Comparison of ENCODE assay signal across 11 cellular contexts in the genomic region with DNA sequence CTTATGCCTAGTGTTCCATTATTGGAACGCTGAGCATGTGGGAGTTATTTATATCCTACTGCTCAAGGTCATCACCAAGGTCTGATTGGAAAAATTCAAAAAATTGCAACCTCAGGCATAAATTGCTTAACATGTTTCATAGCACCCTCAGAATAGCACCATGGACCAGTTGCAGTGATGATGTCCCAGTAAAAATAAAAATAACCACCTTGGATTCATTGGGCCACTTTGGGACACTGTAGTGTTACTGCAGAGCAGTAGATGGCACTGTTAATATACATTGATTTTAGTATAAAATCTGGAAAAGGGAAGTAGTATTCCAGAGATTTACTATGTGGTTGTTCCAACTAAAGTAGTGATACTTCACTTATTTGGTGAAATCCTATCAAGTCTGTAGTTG. TPM values are rescaled to one million over a fixed set of nuclear protein-coding genes. Genes with fewer than 3 reads are reported as not detected.
DNase-seq lines count a peak whose midpoint lies in the region; ATAC-seq, FAIRE-seq and TF ChIP-seq lines count a peak whose summit lies in the region.
"Had no signal": no experiment of that assay in that cellular context is flagged by ENCODE, and none has a peak within 500 bp of the region (broad histone marks: within the 10 kb centered on the region; RNA-seq: fewer than 3 reads in every experiment).

No MANE protein-coding gene starts in this region.

- H2BK20ac ChIP-seq in H1 (ENCODE audit: low read length) = no peak overlapping the region

- no peak for FAIRE-seq in H1 (lab: Jason Lieb, UNC)

- H3K23me2 ChIP-seq in H1 (ENCODE audit: low read depth, low read length) = no peaks in the 10 kb centered on the region

- no peak overlapping the region for H3K4ac ChIP-seq in H1 (replicated peaks; ENCODE audit: insufficient read length, low read depth, low read length)

- H3K4me3 ChIP-seq in H1 (ENCODE audit: extremely low read depth in 1 of 4, insufficient read depth in 2 of 4, low read depth in 3 of 4, low read length in 4 of 4) (no peak overlapping the region), thyroid gland (replicated peaks in 1 of 3) (no peak overlapping the region)

- no peak overlapping the region for H2BK120ac ChIP-seq in H1 (replicated peaks; ENCODE audit: low read depth, low read length)

- DNase-seq in NCI-H82 (lab: John Stamatoyannopoulos, UW) (peak; percentile 5), NCI-H82 treated with DMSO at 0.1 percent for 48 hours (lab: John Stamatoyannopoulos, UW; ENCODE audit: unreplicated experiment) (no peak), NCI-H460 (ENCODE audit: extremely low read depth, low read depth) (peak; percentile 15), H1 (ENCODE audit: low read depth in 1 of 2, low spot score in 2 of 2) (no peak), thyroid gland (no peak), AG20443 (ENCODE audit: low spot score) (no peak), midbrain (lab: John Stamatoyannopoulos, UW) (no peak), left cardiac atrium (no peak)
- DNase-seq: activated CD4-positive, CD25-positive, alpha-beta regulatory T cell; CD8-positive, alpha-beta memory T cell had no signal

- H3K4me1 ChIP-seq in H1 (replicated peaks in 1 of 4; ENCODE audit: control insufficient read depth in 3 of 4, insufficient read depth in 4 of 4, low read length in 3 of 4) (no peaks in the 10 kb centered on the region), thyroid gland (peaks cover 0 to 4% of the 10 kb centered on the region in 2 donors)

- no peaks in the 10 kb centered on the region for H3K36me3 ChIP-seq in H1 (ENCODE audit: control insufficient read depth in 2 of 4, insufficient read depth in 4 of 4, low read length in 3 of 4)
- H3K36me3 ChIP-seq in thyroid gland = no peaks in the 10 kb centered on the region

- H4K91ac ChIP-seq in H1 (replicated peaks; ENCODE audit: insufficient read length, low read length) = no peak overlapping the region

- H3K4me2 ChIP-seq in H1 (ENCODE audit: insufficient read depth in 1 of 2, low read depth in 2 of 2, low read length in 2 of 2) = no peak overlapping the region

- H2BK12ac ChIP-seq in H1 (ENCODE audit: low read depth, low read length) = no peak overlapping the region

- no peak overlapping the region for H2AFZ ChIP-seq in H1 (ENCODE audit: low read length)

- no peak for ATAC-seq in left cardiac atrium

- no peak overlapping the region for H2BK5ac ChIP-seq in H1 (ENCODE audit: low read depth, low read length)

- no peak overlapping the region for H4K8ac ChIP-seq in H1 (ENCODE audit: extremely low read depth, insufficient read depth, low read length)

- H3K18ac ChIP-seq in H1 (ENCODE audit: extremely low read depth, low read length) = no peak overlapping the region

- CTCF ChIA-PET in H1 (lab: Charles Lee; ENCODE audit: partially characterized antibody) = interaction anchor here (1.7 to 3.4 kb wide), 3 partner anchors 136 to 308 kb away, joined by 3 to 19 read pairs (median 5); no protein-coding TSS in a partner anchor

- H3K56ac ChIP-seq in H1 (replicated peaks; ENCODE audit: insufficient read length, low read depth, low read length) = no peak overlapping the region

- POLR2A ChIA-PET in H1 (lab: Charles Lee; ENCODE audit: partially characterized antibody) = no interaction called here

- TF ChIP-seq EP300 in H1 (IDR thresholded peaks at IDR 0.05; ENCODE audit: borderline replicate concordance in 1 of 2, low read depth in 2 of 2, low read length in 2 of 2) = no peak

- no peaks in the 10 kb centered on the region for H3K79me2 ChIP-seq in H1 (ENCODE audit: control insufficient read depth in 1 of 2, insufficient read depth in 2 of 2, low read length in 2 of 2)

- no peak overlapping the region for H3K9ac ChIP-seq in H1 (replicated peaks in 1 of 4; ENCODE audit: extremely low read depth in 1 of 4, low read depth in 3 of 4, low read length in 3 of 4)

- no peaks in the 10 kb centered on the region for H3K27me3 ChIP-seq in H1 (replicated peaks in 1 of 4; ENCODE audit: control insufficient read depth in 3 of 4, extremely low read depth in 1 of 4, insufficient read depth in 3 of 4, low read length in 3 of 4)
- H3K27me3 ChIP-seq in thyroid gland = no peaks in the 10 kb centered on the region

- no peak overlapping the region for H2AK5ac ChIP-seq in H1 (ENCODE audit: low read depth, low read length)

- peak in 2 of 3 experiments; percentile 46 to 48; a peak in 2 of 4 replicates for TF ChIP-seq CTCF in H1 (IDR thresholded peaks at IDR 0.05; ENCODE audit: control extremely low read depth in 1 of 3, insufficient read depth in 1 of 3, low read depth in 1 of 3, low read length in 3 of 3)
- peak in 4 of 6 experiments; percentile 53 to 65 (median 61) for TF ChIP-seq CTCF in thyroid gland (IDR thresholded peaks at IDR 0.05)

- no peak overlapping the region for H3K27ac ChIP-seq in H1 (ENCODE audit: low read depth, low read length)
- no peak overlapping the region for H3K27ac ChIP-seq in thyroid gland
- H3K27ac ChIP-seq: HL-60 had no signal

- intact Hi-C loops in thyroid gland (cut with DNase I) (no loop called here), left cardiac atrium (cut with DNase I) (no loop called here)

- no peak overlapping the region for H3K23ac ChIP-seq in H1 (ENCODE audit: insufficient read length)

- no peaks in the 10 kb centered on the region for H4K20me1 ChIP-seq in H1 (replicated peaks in 1 of 2; ENCODE audit: control insufficient read depth in 1 of 2, insufficient read depth in 2 of 2, low read length in 2 of 2)

- no peak overlapping the region for H2BK15ac ChIP-seq in H1 (ENCODE audit: low read length)

- WGBS in H1 (ENCODE audit: extremely low coverage in 1 of 2, insufficient coverage in 1 of 2, insufficient read length in 1 of 2, insufficient replicate concordance in 2 of 2, low coverage in 1 of 2, low lambda C conversion rate in 2 of 2, missing lambda C conversion rate in 1 of 2), 2 experiments = 90% methylated on average over 1 of the region's 1 CpG; no CpG with 5 or more reads in 1 of the 2 experiments
- WGBS in thyroid gland, 2 donors = 93 to 95% methylated on average over 1 of the region's 1 CpG

- H3K9me3 ChIP-seq in H1 (ENCODE audit: insufficient read depth in 2 of 2, low read depth in 1 of 2, low read length in 1 of 2) (no peaks in the 10 kb centered on the region), thyroid gland (no peaks in the 10 kb centered on the region)

- H4K5ac ChIP-seq in H1 (ENCODE audit: insufficient read length, low read depth, low read length) = no peak overlapping the region

- no peak overlapping the region for H3K14ac ChIP-seq in H1 (ENCODE audit: insufficient read length)

- TF ChIP-seq RAD21 in H1 (IDR thresholded peaks at IDR 0.05 in 1 of 2, conservative IDR thresholded peaks at IDR 0.05 in 1 of 2; ENCODE audit: low read depth in 2 of 2, low read length in 2 of 2) = peak; percentile 71 to 72

- no peaks in the 10 kb centered on the region for H3K79me1 ChIP-seq in H1 (ENCODE audit: low read depth, low read length)

- TF ChIP-seq POLR2A in H1 (IDR thresholded peaks at IDR 0.05; ENCODE audit: control extremely low read depth in 1 of 2, low read depth in 2 of 2, low read length in 2 of 2) (no peak), thyroid gland (IDR thresholded peaks at IDR 0.05) (no peak)

TF ChIP-seq in H1, 55 proteins besides CTCF, POLR2A, EP300 and RAD21:
- peak; percentile 40; the same call in 1 of the 2 replicates for TF ChIP-seq JUND (IDR thresholded peaks at IDR 0.05; ENCODE audit: low read length)
- no peak for TF ChIP-seq CREB1 (IDR thresholded peaks at IDR 0.05)

RNA-seq across cellular contexts. Expression of gene PTCSC3, which starts 31.0 kb away (rescaled TPM):
- total RNA-seq in NCI-H460 (2014; rRNA removed; shearing (Covaris generic)) = not detected in 2 replicates
- polyA plus RNA-seq in NCI-H460 (2014; cell fraction: nucleus; rRNA removed) = not detected in 2 replicates
- total RNA-seq in H1 (2021; fragmentation: NEBNext Ultra II Directional; extraction: Animal tissue kit (Norgen Biotek cat#: 25700)) = not detected in 2 replicates
- polyA plus RNA-seq in H1 (2011; rRNA removed) = not detected in 2 replicates
- not detected for polyA plus RNA-seq in H1 (2011; cell fraction: cytosol; rRNA removed)
- not detected for polyA plus RNA-seq in H1 (2011; cell fraction: nucleus; rRNA removed)
- not detected in 4 replicates for polyA plus RNA-seq in H1 (2012, experiment 1 of 2)
- not detected for polyA plus RNA-seq in H1 (2012, experiment 2 of 2)
- not detected for polyA plus RNA-seq in H1 (2013, experiment 1 of 2)
- not detected for polyA plus RNA-seq in H1 (2013, experiment 2 of 2)
- not detected in 2 replicates for polyA minus RNA-seq in H1 (2011; rRNA and poly(A)+ RNA removed)
- not detected for polyA minus RNA-seq in H1 (2011; cell fraction: cytosol; rRNA and poly(A)+ RNA removed)
- polyA minus RNA-seq in H1 (2011; cell fraction: nucleus; rRNA and poly(A)+ RNA removed) = not detected
- 10 to 100 TPM; 20.6 to 42.0 (median 29.3) TPM for total RNA-seq in thyroid gland
- total RNA-seq in left cardiac atrium = not detected
- total RNA-seq: CD8-positive, alpha-beta memory T cell had no signal
- polyA plus RNA-seq: CD8-positive, alpha-beta memory T cell had no signal

Comparison
In these comparisons a context has a peak if more than half of its experiments do, and no peak if none do; other contexts are left out.
1. DNase-seq: peak in NCI-H82 (single experiment) and NCI-H460 (single experiment); none in NCI-H82 treated with DMSO at 0.1 percent for 48 hours (single experiment), H1 (0 of 2), thyroid gland (0 of 2), AG20443 (single experiment), midbrain (single experiment) and left cardiac atrium (single experiment).
2. RNA of gene PTCSC3, which starts 31.0 kb away (total RNA-seq): 20.6 to 42.0 TPM in thyroid gland; not detected in NCI-H460, not detected in H1 and not detected in left cardiac atrium; every median in the first group is over 10 times any median in the second.